Comparison of ENCODE assay signal across 1 cellular context in genomic region chr6:145734486-145735355, GRCh38.
TF ChIP-seq lines count a peak whose summit lies in the region.

No MANE protein-coding gene starts in this region.

TF ChIP-seq in K562, 482 proteins besides CTCF, POLR2A, EP300 and RAD21 (continued from another document and continues in another):
- TF ChIP-seq, protein P1, sequence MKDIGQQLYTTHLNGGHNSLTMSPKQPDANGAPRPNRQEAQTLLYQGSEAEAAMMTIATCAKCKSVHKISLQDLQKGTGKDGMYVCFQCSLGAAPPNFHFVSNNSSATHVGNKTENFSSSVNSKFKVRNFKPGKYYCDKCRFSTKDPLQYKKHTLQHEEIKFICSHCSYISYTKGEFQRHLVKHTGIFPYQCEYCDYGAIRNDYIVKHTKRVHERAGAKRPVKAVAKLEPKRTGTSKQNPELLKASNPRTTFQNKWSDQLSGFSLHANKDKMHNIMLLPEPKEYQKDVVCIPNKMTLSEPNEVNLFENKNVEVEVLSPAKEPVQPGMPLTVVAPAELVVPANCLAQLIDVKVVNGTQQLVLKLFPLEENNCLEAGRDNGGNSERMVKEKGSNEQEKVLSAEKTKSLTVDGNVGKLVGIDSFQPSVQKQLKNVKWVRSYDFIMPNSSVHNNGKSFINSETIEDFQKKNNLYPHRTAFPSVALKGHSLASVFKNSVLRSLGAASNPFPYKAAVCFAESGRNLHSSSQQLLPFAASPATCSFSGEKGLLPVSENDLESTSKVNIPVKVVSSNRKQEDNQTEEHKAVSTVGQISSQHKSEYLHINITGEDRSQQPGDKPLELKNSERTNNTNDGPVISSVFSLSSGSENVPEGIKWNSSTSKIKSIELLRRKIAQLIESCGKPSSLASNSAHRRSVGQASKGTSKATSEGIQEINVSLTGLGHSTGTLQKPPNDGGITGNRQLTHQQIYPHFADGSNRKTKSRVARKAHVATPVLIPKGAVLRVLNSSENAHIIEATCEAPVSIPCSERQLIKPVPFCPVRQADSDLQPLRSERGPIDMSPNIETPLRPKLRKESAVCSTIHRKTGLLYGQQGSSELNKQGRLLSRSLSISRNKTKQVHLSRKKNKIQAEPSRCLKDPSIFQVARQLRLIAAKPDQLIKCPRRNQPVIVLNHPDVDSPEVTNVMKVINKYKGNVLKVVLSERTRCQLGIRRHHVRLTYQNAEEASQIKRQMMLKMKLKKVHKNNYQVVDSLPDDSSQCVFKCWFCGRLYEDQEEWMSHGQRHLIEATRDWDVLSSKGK (CRISPR knock-in tag; IDR thresholded peaks at IDR 0.05), result no peak
- TF ChIP-seq MYBL2 (IDR thresholded peaks at IDR 0.05; ENCODE audit: low read depth), result no peak
- no peak for TF ChIP-seq MYBL2 (CRISPR knock-in tag; IDR thresholded peaks at IDR 0.05; ENCODE audit: borderline replicate concordance)
- no peak for TF ChIP-seq FOXO4 (CRISPR knock-in tag; IDR thresholded peaks at IDR 0.05)
- no peak for TF ChIP-seq PHB (CRISPR knock-in tag; IDR thresholded peaks at IDR 0.05)
- peak; percentile 82 to 84 for TF ChIP-seq NRF1 (conservative IDR thresholded peaks at IDR 0.05 in 1 of 2, IDR thresholded peaks at IDR 0.05 in 1 of 2)
- TF ChIP-seq TFE3 (CRISPR knock-in tag; IDR thresholded peaks at IDR 0.05), result no peak
- no peak for TF ChIP-seq ZNF277 (CRISPR knock-in tag; IDR thresholded peaks at IDR 0.05; ENCODE audit: borderline replicate concordance)
- peak in 1 of 2 experiments; percentile 80; a peak in 2 of 4 replicates for TF ChIP-seq HDAC1 (IDR thresholded peaks at IDR 0.05)
- no peak for TF ChIP-seq MED1 (CRISPR knock-in tag; IDR thresholded peaks at IDR 0.05; ENCODE audit: borderline replicate concordance)
- no peak for TF ChIP-seq PURB (CRISPR knock-in tag; IDR thresholded peaks at IDR 0.05; ENCODE audit: low read depth)
- no peak for TF ChIP-seq MTA2 (IDR thresholded peaks at IDR 0.05; ENCODE audit: low read depth)
- TF ChIP-seq CEBPB (tag; IDR thresholded peaks at IDR 0.05), result no peak
- TF ChIP-seq ZNF431 (CRISPR knock-in tag; IDR thresholded peaks at IDR 0.05), result no peak
- no peak for TF ChIP-seq STAG1 (CRISPR knock-in tag; IDR thresholded peaks at IDR 0.05; ENCODE audit: borderline replicate concordance)
- no peak for TF ChIP-seq ZNF445 (CRISPR knock-in tag; IDR thresholded peaks at IDR 0.05; ENCODE audit: low read depth)
- no peak for TF ChIP-seq CEBPG (CRISPR knock-in tag; IDR thresholded peaks at IDR 0.05)
- no peak for TF ChIP-seq CEBPG (tag; conservative IDR thresholded peaks at IDR 0.05 in 1 of 2, IDR thresholded peaks at IDR 0.05 in 1 of 2)
- no peak for TF ChIP-seq RBM39 (optimal IDR thresholded peaks at IDR 0.05; ENCODE audit: low read depth, low read length)
- no peak for TF ChIP-seq RBM34 (IDR thresholded peaks at IDR 0.05; ENCODE audit: borderline replicate concordance, insufficient read depth, low read length)
- no peak; the same call in 1 of the 2 replicates for TF ChIP-seq GMEB1 (CRISPR knock-in tag; IDR thresholded peaks at IDR 0.05)
- TF ChIP-seq NCOA4 (IDR thresholded peaks at IDR 0.05; ENCODE audit: partially characterized antibody), result no peak
- TF ChIP-seq TRIM28 (IDR thresholded peaks at IDR 0.05), result no peak
- no peak for TF ChIP-seq ETV6 (IDR thresholded peaks at IDR 0.05; ENCODE audit: borderline replicate concordance in 1 of 2, low read depth in 2 of 2, low read length in 1 of 2)
- TF ChIP-seq ETV6 (CRISPR knock-in tag; IDR thresholded peaks at IDR 0.05; ENCODE audit: borderline replicate concordance), result no peak
- TF ChIP-seq PHTF2 (CRISPR knock-in tag; IDR thresholded peaks at IDR 0.05), result no peak
- peak; percentile 67; the same call in 1 of the 2 replicates for TF ChIP-seq CREB1 (IDR thresholded peaks at IDR 0.05)
- TF ChIP-seq CREB1 (CRISPR knock-in tag; IDR thresholded peaks at IDR 0.05), result peak; percentile 50
- TF ChIP-seq SIN3A (IDR thresholded peaks at IDR 0.05; ENCODE audit: borderline replicate concordance in 2 of 2, control insufficient read depth in 1 of 2, low read depth in 2 of 2, low read length in 2 of 2), result peak; percentile 45 to 53; a peak in 3 of 4 replicates
- TF ChIP-seq FOXK2 (conservative IDR thresholded peaks at IDR 0.05 in 1 of 2, IDR thresholded peaks at IDR 0.05 in 1 of 2; ENCODE audit: low read depth in 2 of 2), result no peak
- TF ChIP-seq, protein P2, sequence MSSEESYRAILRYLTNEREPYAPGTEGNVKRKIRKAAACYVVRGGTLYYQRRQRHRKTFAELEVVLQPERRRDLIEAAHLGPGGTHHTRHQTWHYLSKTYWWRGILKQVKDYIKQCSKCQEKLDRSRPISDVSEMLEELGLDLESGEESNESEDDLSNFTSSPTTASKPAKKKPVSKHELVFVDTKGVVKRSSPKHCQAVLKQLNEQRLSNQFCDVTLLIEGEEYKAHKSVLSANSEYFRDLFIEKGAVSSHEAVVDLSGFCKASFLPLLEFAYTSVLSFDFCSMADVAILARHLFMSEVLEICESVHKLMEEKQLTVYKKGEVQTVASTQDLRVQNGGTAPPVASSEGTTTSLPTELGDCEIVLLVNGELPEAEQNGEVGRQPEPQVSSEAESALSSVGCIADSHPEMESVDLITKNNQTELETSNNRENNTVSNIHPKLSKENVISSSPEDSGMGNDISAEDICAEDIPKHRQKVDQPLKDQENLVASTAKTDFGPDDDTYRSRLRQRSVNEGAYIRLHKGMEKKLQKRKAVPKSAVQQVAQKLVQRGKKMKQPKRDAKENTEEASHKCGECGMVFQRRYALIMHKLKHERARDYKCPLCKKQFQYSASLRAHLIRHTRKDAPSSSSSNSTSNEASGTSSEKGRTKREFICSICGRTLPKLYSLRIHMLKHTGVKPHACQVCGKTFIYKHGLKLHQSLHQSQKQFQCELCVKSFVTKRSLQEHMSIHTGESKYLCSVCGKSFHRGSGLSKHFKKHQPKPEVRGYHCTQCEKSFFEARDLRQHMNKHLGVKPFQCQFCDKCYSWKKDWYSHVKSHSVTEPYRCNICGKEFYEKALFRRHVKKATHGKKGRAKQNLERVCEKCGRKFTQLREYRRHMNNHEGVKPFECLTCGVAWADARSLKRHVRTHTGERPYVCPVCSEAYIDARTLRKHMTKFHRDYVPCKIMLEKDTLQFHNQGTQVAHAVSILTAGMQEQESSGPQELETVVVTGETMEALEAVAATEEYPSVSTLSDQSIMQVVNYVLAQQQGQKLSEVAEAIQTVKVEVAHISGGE (CRISPR knock-in tag; IDR thresholded peaks at IDR 0.05), result peak in 2 of 3 experiments; percentile 37 to 75; a peak in 3 of 6 replicates
- no peak for TF ChIP-seq PTTG1 (tag; IDR thresholded peaks at IDR 0.05; ENCODE audit: low read depth)
- no peak for TF ChIP-seq SRF (CRISPR knock-in tag; IDR thresholded peaks at IDR 0.05)
- TF ChIP-seq FOXA3 (CRISPR knock-in tag; conservative IDR thresholded peaks at IDR 0.05 in 1 of 2, IDR thresholded peaks at IDR 0.05 in 1 of 2), result no peak
- no peak for TF ChIP-seq FOXA1 (IDR thresholded peaks at IDR 0.05; ENCODE audit: borderline replicate concordance)
- TF ChIP-seq ZNF12 (CRISPR knock-in tag; IDR thresholded peaks at IDR 0.05), result no peak
- no peak for TF ChIP-seq ZNF699 (CRISPR knock-in tag; IDR thresholded peaks at IDR 0.05; ENCODE audit: insufficient replicate concordance)
- TF ChIP-seq ZKSCAN3 (CRISPR knock-in tag; IDR thresholded peaks at IDR 0.05), result no peak
- TF ChIP-seq ZNF644 (tag; IDR thresholded peaks at IDR 0.05; ENCODE audit: low read depth), result no peak
- TF ChIP-seq, protein P3, sequence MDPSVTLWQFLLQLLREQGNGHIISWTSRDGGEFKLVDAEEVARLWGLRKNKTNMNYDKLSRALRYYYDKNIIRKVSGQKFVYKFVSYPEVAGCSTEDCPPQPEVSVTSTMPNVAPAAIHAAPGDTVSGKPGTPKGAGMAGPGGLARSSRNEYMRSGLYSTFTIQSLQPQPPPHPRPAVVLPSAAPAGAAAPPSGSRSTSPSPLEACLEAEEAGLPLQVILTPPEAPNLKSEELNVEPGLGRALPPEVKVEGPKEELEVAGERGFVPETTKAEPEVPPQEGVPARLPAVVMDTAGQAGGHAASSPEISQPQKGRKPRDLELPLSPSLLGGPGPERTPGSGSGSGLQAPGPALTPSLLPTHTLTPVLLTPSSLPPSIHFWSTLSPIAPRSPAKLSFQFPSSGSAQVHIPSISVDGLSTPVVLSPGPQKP (CRISPR knock-in tag; IDR thresholded peaks at IDR 0.05), result no peak
- TF ChIP-seq KDM1A (IDR thresholded peaks at IDR 0.05), result no peak
- TF ChIP-seq ZNF589 (CRISPR knock-in tag; IDR thresholded peaks at IDR 0.05; ENCODE audit: low read depth), result no peak; the same call in 1 of the 2 replicates
- no peak for TF ChIP-seq MEF2A (IDR thresholded peaks at IDR 0.05; ENCODE audit: control insufficient read depth, low read depth, low read length)
- TF ChIP-seq NBN (IDR thresholded peaks at IDR 0.05; ENCODE audit: low read depth), result peak; percentile 79
- no peak for TF ChIP-seq ZNF184 (CRISPR knock-in tag; IDR thresholded peaks at IDR 0.05)
- no peak for TF ChIP-seq C11orf30 (IDR thresholded peaks at IDR 0.05; ENCODE audit: low read depth)
- TF ChIP-seq BCL6 (CRISPR knock-in tag; IDR thresholded peaks at IDR 0.05), result no peak
- no peak for TF ChIP-seq GTF3C2 (IDR thresholded peaks at IDR 0.05; ENCODE audit: borderline replicate concordance, extremely low read depth, insufficient read length)
- TF ChIP-seq TAF1 (IDR thresholded peaks at IDR 0.05; ENCODE audit: control insufficient read depth, extremely low read depth, insufficient read depth, low read length, severe bottlenecking), result peak; percentile 69
- no peak for TF ChIP-seq SMAD2 (IDR thresholded peaks at IDR 0.05; ENCODE audit: low read depth, low read length)
- peak; percentile 87 for TF ChIP-seq CREB3L1 (IDR thresholded peaks at IDR 0.05; ENCODE audit: borderline replicate concordance, low read depth)
